ENCODE assay signal across 2 cellular contexts in the genomic region with DNA sequence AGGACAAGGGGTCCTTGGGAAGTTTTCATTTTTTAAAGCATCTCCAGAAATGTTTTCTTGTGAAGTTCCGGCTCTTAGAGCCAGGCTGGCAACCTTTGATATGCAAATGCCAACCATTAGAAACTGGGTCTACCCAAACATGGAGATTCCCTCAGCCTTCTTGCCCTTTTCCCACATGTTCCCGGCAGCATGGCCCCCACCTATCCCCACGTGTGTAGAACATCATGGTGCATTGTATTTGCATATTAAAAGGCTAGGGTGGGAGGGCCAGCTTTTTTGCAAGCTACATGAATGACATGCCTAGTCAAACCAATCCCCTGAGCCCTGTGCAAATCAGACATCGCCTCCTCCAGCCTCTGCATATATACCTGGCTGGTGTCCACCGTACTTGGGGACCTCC.
A peak's percentile ranks its signal among the peaks of the same experiment; 100 is the strongest.
TF ChIP-seq lines count a peak whose summit lies in the region.

No MANE protein-coding gene starts in this region.

TF ChIP-seq in K562, 482 proteins besides CTCF, POLR2A, EP300 and RAD21:
- TF ChIP-seq, protein P1, sequence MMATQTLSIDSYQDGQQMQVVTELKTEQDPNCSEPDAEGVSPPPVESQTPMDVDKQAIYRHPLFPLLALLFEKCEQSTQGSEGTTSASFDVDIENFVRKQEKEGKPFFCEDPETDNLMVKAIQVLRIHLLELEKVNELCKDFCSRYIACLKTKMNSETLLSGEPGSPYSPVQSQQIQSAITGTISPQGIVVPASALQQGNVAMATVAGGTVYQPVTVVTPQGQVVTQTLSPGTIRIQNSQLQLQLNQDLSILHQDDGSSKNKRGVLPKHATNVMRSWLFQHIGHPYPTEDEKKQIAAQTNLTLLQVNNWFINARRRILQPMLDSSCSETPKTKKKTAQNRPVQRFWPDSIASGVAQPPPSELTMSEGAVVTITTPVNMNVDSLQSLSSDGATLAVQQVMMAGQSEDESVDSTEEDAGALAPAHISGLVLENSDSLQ (IDR thresholded peaks at IDR 0.05), result peak; percentile 29; the same call in 1 of the 2 replicates

TF ChIP-seq in HepG2, 621 proteins besides CTCF, POLR2A, EP300 and RAD21:
- TF ChIP-seq, protein P2, sequence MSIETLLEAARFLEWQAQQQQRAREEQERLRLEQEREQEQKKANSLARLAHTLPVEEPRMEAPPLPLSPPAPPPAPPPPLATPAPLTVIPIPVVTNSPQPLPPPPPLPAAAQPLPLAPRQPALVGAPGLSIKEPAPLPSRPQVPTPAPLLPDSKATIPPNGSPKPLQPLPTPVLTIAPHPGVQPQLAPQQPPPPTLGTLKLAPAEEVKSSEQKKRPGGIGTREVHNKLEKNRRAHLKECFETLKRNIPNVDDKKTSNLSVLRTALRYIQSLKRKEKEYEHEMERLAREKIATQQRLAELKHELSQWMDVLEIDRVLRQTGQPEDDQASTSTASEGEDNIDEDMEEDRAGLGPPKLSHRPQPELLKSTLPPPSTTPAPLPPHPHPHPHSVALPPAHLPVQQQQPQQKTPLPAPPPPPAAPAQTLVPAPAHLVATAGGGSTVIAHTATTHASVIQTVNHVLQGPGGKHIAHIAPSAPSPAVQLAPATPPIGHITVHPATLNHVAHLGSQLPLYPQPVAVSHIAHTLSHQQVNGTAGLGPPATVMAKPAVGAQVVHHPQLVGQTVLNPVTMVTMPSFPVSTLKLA (IDR thresholded peaks at IDR 0.05), result peak; percentile 87
